ENCODE assay signal across 18 cellular contexts in the genomic region with DNA sequence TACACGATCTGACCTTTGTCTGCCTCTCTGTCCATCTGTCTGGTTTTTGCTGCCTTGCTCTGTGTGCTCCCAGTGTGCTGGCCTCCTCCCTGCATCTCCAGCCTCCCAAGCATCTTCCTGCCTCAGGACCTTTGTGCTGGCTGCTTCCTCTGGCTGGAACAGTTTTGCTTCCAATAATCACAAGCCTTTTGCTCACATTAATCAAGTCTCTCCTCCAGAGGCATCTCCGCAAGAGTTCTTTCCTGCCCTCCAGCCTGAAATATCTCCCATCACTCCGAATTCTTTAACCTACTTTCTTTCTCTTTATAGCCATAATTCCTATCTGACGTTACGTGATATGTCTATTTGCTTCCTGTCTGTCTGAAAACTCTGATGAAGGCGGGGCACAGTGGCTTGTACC.
"Had no signal": no experiment of that assay in that cellular context is flagged by ENCODE, and none has a peak within 500 bp of the region (broad histone marks: within the 10 kb centered on the region; RNA-seq: fewer than 3 reads in every experiment).

No MANE protein-coding gene starts in this region.

- H3K27me3 ChIP-seq: breast epithelium, tibial artery had no signal

- H3K36me3 ChIP-seq: breast epithelium, heart right ventricle, neutrophil, pancreas, tibial artery had no signal

- ATAC-seq: heart right ventricle, left colon, natural killer cell, right cardiac atrium had no signal

- FAIRE-seq: pancreas, urothelium cell line had no signal

- H3K4me1 ChIP-seq: breast epithelium, heart right ventricle, pancreas had no signal

- DNase-seq: activated CD4-positive, alpha-beta T cell treated with anti-CD3 and anti-CD28 coated beads for 4 hours; activated CD4-positive, alpha-beta T cell treated with anti-CD3 and anti-CD28 coated beads, Interleukin-2, amount 50 U/mL, for 48 hours; activated CD4-positive, CD25-positive, alpha-beta regulatory T cell; activated CD8-positive, alpha-beta memory T cell treated with anti-CD3 and anti-CD28 coated beads, Interleukin-2, amount 50 U/mL, for 48 hours; activated naive CD4-positive, alpha-beta T cell treated with anti-CD3 and anti-CD28 coated beads for 36 hours; activated naive CD8-positive, alpha-beta T cell treated with anti-CD3 and anti-CD28 coated beads, Interleukin-2, amount 10 ng/mL, durations not matched to agents 7 days and 5 days; activated T-cell treated with anti-CD3 and anti-CD28 coated beads, Interleukin-2, amount 50 U/mL, for 48 hours; heart right ventricle; left colon; natural killer cell; pancreas; right cardiac atrium; stimulated activated CD4-positive, alpha-beta T cell treated with anti-CD3 and anti-CD28 coated beads, Interleukin-1b, Interleukin-23, amount 100 ng/mL, for 48 hours; tibial artery had no signal

- H3K4me3 ChIP-seq: breast epithelium, coronary artery, heart right ventricle, pancreas, tibial artery had no signal

- H3K27ac ChIP-seq: breast epithelium, coronary artery, heart right ventricle, neutrophil, pancreas, tibial artery had no signal

- H3K9me3 ChIP-seq: breast epithelium, neutrophil, pancreas, tibial artery had no signal
